ENCODE assay signal across 20 cellular contexts in genomic region chr3:163572856-163573255, GRCh38.
"Had no signal": no experiment of that assay in that cellular context is flagged by ENCODE, and none has a peak within 500 bp of the region (broad histone marks: within the 10 kb centered on the region; RNA-seq: fewer than 3 reads in every experiment).

No MANE protein-coding gene starts in this region.

- ATAC-seq: stimulated activated naive B cell treated with anti-CD40 and anti-IgM and Interleukin-4, amounts not matched to agents 10 μg/mL and 1 μg/mL and 100 μg/mL, for 72 hours; stimulated activated naive CD8-positive, alpha-beta T cell treated with anti-CD3 and anti-CD28 coated beads, Interleukin-15, amount 100 ng/mL, for 72 hours; stimulated activated naive CD8-positive, alpha-beta T cell treated with anti-CD3 and anti-CD28 coated beads, Interleukin-15, Interleukin-2, amounts not matched to agents 100 U/mL and 50 U/mL, for 24 hours; upper lobe of right lung had no signal

- DNase-seq: stimulated activated CD4-positive, alpha-beta T cell treated with anti-CD3 and anti-CD28 coated beads, Interleukin-2, amount 100 ng/mL, for 48 hours; stimulated activated CD4-positive, alpha-beta T cell treated with anti-CD3 and anti-CD28 coated beads, Interleukin-4, amount 100 ng/mL, for 1 hour; stimulated activated CD4-positive, alpha-beta T cell treated with anti-CD3 and anti-CD28 coated beads, Interleukin-4, amount 100 ng/mL, for 24 hours; stimulated activated CD4-positive, alpha-beta T cell treated with anti-CD3 and anti-CD28 coated beads, Interleukin-4, amount 100 ng/mL, for 4 hours; stimulated activated CD8-positive, alpha-beta memory T cell treated with anti-CD3 and anti-CD28 coated beads, Interleukin-4, amount 100 ng/mL, for 48 hours; stimulated activated naive B cell treated with anti-CD40 and anti-IgM and Interleukin-4, amounts not matched to agents 10 μg/mL and 1 μg/mL and 100 μg/mL, for 72 hours; stimulated activated naive CD4-positive, alpha-beta T cell; stimulated activated naive CD4-positive, alpha-beta T cell treated with Interleukin-2 at 50 U/mL for 16 hours; stimulated activated naive CD8-positive, alpha-beta T cell treated with anti-CD3 and anti-CD28 coated beads, Interleukin-15, amount 100 ng/mL, for 72 hours; stimulated activated naive CD8-positive, alpha-beta T cell treated with anti-CD3 and anti-CD28 coated beads, Interleukin-15, Interleukin-2, amounts not matched to agents 100 U/mL and 50 U/mL, for 24 hours; stomach; substantia nigra; testis; thyroid gland; tibial artery; transverse colon; trophoblast cell; upper lobe of left lung; uterus had no signal
